ENCODE assay signal across 8 cellular contexts in genomic region chr6:138107078-138107751, GRCh38. TPM values are rescaled to one million over a fixed set of nuclear protein-coding genes. Genes with fewer than 3 reads are reported as not detected.
DNase-seq lines count a peak whose midpoint lies in the region; ATAC-seq and TF ChIP-seq lines count a peak whose summit lies in the region.

PERP (minus strand) TSS chr6:138107419; CDS start chr6:138107340, 79 bp downstream.

- CTCF ChIA-PET in Caco-2 (lab: Charles Lee), result no interaction called here

- peaks cover 42% of the 10 kb centered on the region for H3K36me3 Mint-ChIP-seq in Caco-2 (ENCODE audit: insufficient read depth, unreplicated experiment)

- peak; percentile 74 for ATAC-seq in GM21515 (IDR thresholded peaks at IDR 0.05; ENCODE audit: unreplicated experiment)
- ATAC-seq in activated CD4-positive, CD25-positive, alpha-beta regulatory T cell treated with anti-CD3 and anti-CD28 coated beads, Interleukin-2, amount 50 U/mL, for 24 hours, result peak; percentile 93 to 94

- H3K27me3 Mint-ChIP-seq in Caco-2 (ENCODE audit: insufficient read depth, unreplicated experiment), result no peaks in the 10 kb centered on the region

- H3K4me1 ChIP-seq in Caco-2, result peaks cover 18% of the 10 kb centered on the region

- peak within 1 kb of the TSS; percentile 98 for H3K4me3 ChIP-seq in Caco-2 (ENCODE audit: low read depth, low read length)
- H3K4me3 ChIP-seq in kidney epithelial cell (ENCODE audit: low read depth, low read length), result peak within 1 kb of the TSS; percentile 91

- no peak for TF ChIP-seq CTCF in Caco-2 (IDR thresholded peaks at IDR 0.05; ENCODE audit: insufficient read depth in 1 of 2, low read depth in 1 of 2, low read length in 1 of 2, severe bottlenecking in 1 of 2, unreplicated experiment in 1 of 2)
- TF ChIP-seq CTCF in LNCAP (IDR thresholded peaks at IDR 0.05), result peak; percentile 28; the same call in 1 of the 2 replicates
- TF ChIP-seq CTCF in kidney epithelial cell (IDR thresholded peaks at IDR 0.05; ENCODE audit: insufficient read depth, low read length, poor library complexity, severe bottlenecking), result no peak

- H3K4me3 Mint-ChIP-seq in Caco-2 (ENCODE audit: unreplicated experiment), result peak within 1 kb of the TSS; percentile 84

- H3K9me3 ChIP-seq in Caco-2, result no peaks in the 10 kb centered on the region

- H3K4me1 Mint-ChIP-seq in Caco-2 (ENCODE audit: low read depth, unreplicated experiment), result peaks cover 6% of the 10 kb centered on the region

- peak; percentile 84 to 90 for DNase-seq in Caco-2
- peak; percentile 32 for DNase-seq in cerebellar cortex (ENCODE audit: low spot score)
- DNase-seq in kidney epithelial cell (ENCODE audit: low read depth), result no peak
- DNase-seq in stimulated activated CD4-positive, alpha-beta T cell treated with anti-CD3 and anti-CD28 coated beads, Interleukin-15, amount 100 ng/mL, for 48 hours (ENCODE audit: low read depth in 2 of 2), result peak; percentile 21 to 63
- no peak for DNase-seq in hippocampal formation (lab: John Stamatoyannopoulos, UW)

- no TSS peak for BruUV-seq in Caco-2 (replicated peaks; lab: Mats Ljungman, UMichigan)

- H3K27me3 ChIP-seq in Caco-2 (replicated peaks; ENCODE audit: control insufficient read depth, insufficient read depth, low read length), result no peaks in the 10 kb centered on the region
- peaks cover 2% of the 10 kb centered on the region for H3K27me3 ChIP-seq in kidney epithelial cell (ENCODE audit: control insufficient read depth, insufficient read depth, low read length)

- H3K36me3 ChIP-seq in Caco-2 (ENCODE audit: control insufficient read depth, insufficient read depth, low read length) (no peaks in the 10 kb centered on the region; the same call in 1 of the 2 replicates), kidney epithelial cell (ENCODE audit: control insufficient read depth, insufficient read depth, low read length) (no peaks in the 10 kb centered on the region)

- POLR2A ChIA-PET in Caco-2 (lab: Charles Lee), result interaction anchor here (0.7 kb wide), 1 partner anchor 1059 kb away, joined by 3 read pairs; no protein-coding TSS in a partner anchor

- no peaks in the 10 kb centered on the region for H3K9me3 Mint-ChIP-seq in Caco-2 (ENCODE audit: unreplicated experiment)

- intact Hi-C loops in Caco-2 (cut with micrococcal nuclease; ENCODE audit: unreplicated experiment), result loop anchor here (1.0 to 5.0 kb wide), 5 partner anchors 90 to 920 kb away; partner anchors contain the start of gene ABRACL

- H3K27ac Mint-ChIP-seq in Caco-2 (ENCODE audit: unreplicated experiment), result peak within 1 kb of the TSS; percentile 90

RNA-seq across cellular contexts. Expression of gene PERP, which starts in this region (rescaled TPM):
- total RNA-seq in Caco-2 (2022) (141 and 152 TPM in 2 replicates), kidney epithelial cell (77.7 and 80.9 TPM in 2 replicates)

Comparison
In these comparisons a context has a peak if more than half of its experiments do, and no peak if none do; other contexts are left out.
1. DNase-seq: peak in Caco-2 (2 of 2), cerebellar cortex (single experiment) and stimulated activated CD4-positive, alpha-beta T cell treated with anti-CD3 and anti-CD28 coated beads, Interleukin-15, amount 100 ng/mL, for 48 hours (2 of 2); none in kidney epithelial cell (single experiment) and hippocampal formation (0 of 2).